7 cellular contexts compared by ENCODE assay signal in genomic region chr12:9468144-9468543, GRCh38.
A peak's percentile ranks its signal among the peaks of the same experiment; 100 is the strongest.
DNase-seq lines count a peak whose midpoint lies in the region; ATAC-seq, FAIRE-seq and TF ChIP-seq lines count a peak whose summit lies in the region.
"Not testable (repeated sequence)": the region's sequence is repeated elsewhere in the genome, so short reads cannot be mapped to it uniquely, and the experiment has no call there.

No MANE protein-coding gene starts in this region.

- H3K27me3 Mint-ChIP-seq in CD8-positive, alpha-beta memory T cell; T-cell; osteocyte (ENCODE audit: unreplicated experiment): not testable (repeated sequence)

- peak overlapping the region in 5 of 8 donors; percentile 46 to 73 (median 66) for H3K27ac Mint-ChIP-seq in CD8-positive, alpha-beta memory T cell
- H3K27ac Mint-ChIP-seq in T-cell = peak overlapping the region; percentile 28 to 66
- not testable (repeated sequence) for H3K27ac Mint-ChIP-seq in osteocyte (ENCODE audit: unreplicated experiment)

- CTCF ChIA-PET in CD8-positive, alpha-beta memory T cell (lab: Charles Lee) = interaction anchor here (0.7 to 1.9 kb wide), 6 partner anchors 138 to 347 kb away, joined by 3 to 10 read pairs (median 4); no protein-coding TSS in a partner anchor
- CTCF ChIA-PET in T-cell (lab: Charles Lee) = interaction anchor here (0.6 to 1.6 kb wide), 2 partner anchors 137 to 687 kb away, joined by 4 to 5 read pairs; no protein-coding TSS in a partner anchor

- not testable (repeated sequence) for ATAC-seq in T-cell (replicated peaks in 1 of 4); foreskin keratinocyte

- H3K4me3 ChIP-seq in CD8-positive, alpha-beta memory T cell (ENCODE audit: low read length) = not testable (repeated sequence)

- not testable (repeated sequence) for H3K9me3 Mint-ChIP-seq in CD8-positive, alpha-beta memory T cell; T-cell; osteocyte (ENCODE audit: unreplicated experiment)

- not testable (repeated sequence) for H3K27me3 ChIP-seq in CD8-positive, alpha-beta memory T cell (ENCODE audit: insufficient read depth, low read length, poor library complexity, severe bottlenecking); foreskin keratinocyte

- POLR2A ChIA-PET in CD8-positive, alpha-beta memory T cell (lab: Charles Lee); T-cell (lab: Charles Lee): not testable (repeated sequence)

- H3K36me3 Mint-ChIP-seq in CD8-positive, alpha-beta memory T cell; T-cell; osteocyte (ENCODE audit: unreplicated experiment): not testable (repeated sequence)

- peak; percentile 5 for FAIRE-seq in GM18507 (lab: Jason Lieb, UNC)

- not testable (repeated sequence) for H3K9me3 ChIP-seq in CD8-positive, alpha-beta memory T cell (ENCODE audit: low read length)

- TF ChIP-seq CTCF in foreskin keratinocyte (conservative IDR thresholded peaks at IDR 0.05) (peak; percentile 42), osteocyte (IDR thresholded peaks at IDR 0.05) (peak; percentile 24)

- not testable (repeated sequence) for H3K36me3 ChIP-seq in CD8-positive, alpha-beta memory T cell (ENCODE audit: insufficient read depth, low read length)

- H3K4me1 ChIP-seq in CD8-positive, alpha-beta memory T cell (ENCODE audit: insufficient read depth, low read length); foreskin keratinocyte: not testable (repeated sequence)

- H3K27ac ChIP-seq in CD8-positive, alpha-beta memory T cell (ENCODE audit: low read depth, low read length); foreskin keratinocyte: not testable (repeated sequence)

- not testable (repeated sequence) for H3K4me3 Mint-ChIP-seq in CD8-positive, alpha-beta memory T cell; T-cell; osteocyte (ENCODE audit: unreplicated experiment)

- H3K4me1 Mint-ChIP-seq in CD8-positive, alpha-beta memory T cell = peaks cover 12 to 30% (median 22%) of the 10 kb centered on the region in 3 donors
- H3K4me1 Mint-ChIP-seq in T-cell = peaks cover 14 to 31% (median 20%) of the 10 kb centered on the region in 3 donors
- not testable (repeated sequence) for H3K4me1 Mint-ChIP-seq in osteocyte (ENCODE audit: unreplicated experiment)

- not testable (repeated sequence) for DNase-seq in CD8-positive, alpha-beta memory T cell; GM18507 (ENCODE audit: extremely low spot score, insufficient read length, low read depth); T-cell; foreskin keratinocyte; osteocyte (ENCODE audit: extremely low spot score, unreplicated experiment)
- peak; percentile 59 for DNase-seq in NAMALWA (ENCODE audit: low spot score)
- peak; percentile 1 for DNase-seq in central memory CD4-positive, alpha-beta T cell
